ENCODE assay signal across 10 cellular contexts in genomic region chr4:7904108-7904516, GRCh38. TPM values are rescaled to one million over a fixed set of nuclear protein-coding genes. Genes with fewer than 3 reads are reported as not detected.
DNase-seq lines count a peak whose midpoint lies in the region; ATAC-seq and TF ChIP-seq lines count a peak whose summit lies in the region.
"Had no signal": no experiment of that assay in that cellular context is flagged by ENCODE, and none has a peak within 500 bp of the region (broad histone marks: within the 10 kb centered on the region; RNA-seq: fewer than 3 reads in every experiment).

No MANE protein-coding gene starts in this region.

- intact Hi-C loops in breast epithelium (cut with DNase I; ENCODE audit: low total_unique reads), result no loop called here
- intact Hi-C loops in transverse colon (cut with DNase I; ENCODE audit: low total_unique reads), result no loop called here

- DNase-seq in NCI-H748 (lab: John Stamatoyannopoulos, UW; ENCODE audit: unreplicated experiment) (peak; percentile 12), NCI-H748 treated with DMSO at 0.1 percent for 48 hours (lab: John Stamatoyannopoulos, UW) (no peak), breast epithelium (ENCODE audit: low spot score in 2 of 2) (no peak), iris pigment epithelial cell (ENCODE audit: low read depth) (peak; percentile 81), transverse colon (no peak)
- DNase-seq: activated CD4-positive, CD25-positive, alpha-beta regulatory T cell treated with anti-CD3 and anti-CD28 coated beads, Interleukin-2, amount 50 U/mL, for 72 hours; NCI-H146 had no signal

- ATAC-seq in GM21360 (IDR thresholded peaks at IDR 0.05; ENCODE audit: unreplicated experiment), result no peak
- no peak for ATAC-seq in HG03196 (IDR thresholded peaks at IDR 0.05; ENCODE audit: unreplicated experiment)
- no peak for ATAC-seq in GM21423 (IDR thresholded peaks at IDR 0.05; ENCODE audit: unreplicated experiment)

- 59 to 72% methylated on average over 7 to 10 of the region's 10 CpGs for whole genome bisulfite sequencing in transverse colon (ENCODE audit: low coverage in 1 of 2), 2 donors

- H3K4me3 ChIP-seq in breast epithelium, result no peak overlapping the region
- no peak overlapping the region for H3K4me3 ChIP-seq in transverse colon

- H3K4me1 ChIP-seq in breast epithelium (peaks cover 0 to 10% of the 10 kb centered on the region in 2 donors), transverse colon (peaks cover 0 to 73% (median 17%) of the 10 kb centered on the region in 4 donors)

- no peak for TF ChIP-seq EP300 in transverse colon (IDR thresholded peaks at IDR 0.05; ENCODE audit: low read depth)

- H3K9me3 ChIP-seq in breast epithelium, result no peaks in the 10 kb centered on the region
- no peaks in the 10 kb centered on the region for H3K9me3 ChIP-seq in transverse colon

- in situ Hi-C loops in transverse colon (cut with MboI; ENCODE audit: low pct_ligation_motif_present in 1 of 4, low pct_unique_long_range_greater_than_20kb in 1 of 4, low sequenced_read_pairs in 3 of 4), result no loop called here

- H3K27ac ChIP-seq in breast epithelium (peak overlapping the region; percentile 48 to 54), transverse colon (peak overlapping the region; percentile 63 to 77 (median 68))

- TF ChIP-seq POLR2A in breast epithelium (IDR thresholded peaks at IDR 0.05) (no peak), transverse colon (IDR thresholded peaks at IDR 0.05) (no peak)

- TF ChIP-seq CTCF in breast epithelium (IDR thresholded peaks at IDR 0.05), result no peak
- TF ChIP-seq CTCF in transverse colon (IDR thresholded peaks at IDR 0.05), result no peak

- no peaks in the 10 kb centered on the region for H3K36me3 ChIP-seq in breast epithelium
- H3K36me3 ChIP-seq in transverse colon, result no peaks in the 10 kb centered on the region

- H3K27me3 ChIP-seq in breast epithelium (no peaks in the 10 kb centered on the region), transverse colon (no peaks in the 10 kb centered on the region)

RNA-seq across cellular contexts. Expression of gene AFAP1, which starts 35.5 kb away (rescaled TPM):
- 10 to 100 TPM; 14.5 to 21.6 (median 16.6) TPM for total RNA-seq in breast epithelium
- total RNA-seq in transverse colon, result 10 to 100 TPM; 25.1 to 56.9 (median 26.4) TPM

Comparison
In these comparisons a context has a peak if more than half of its experiments do, and no peak if none do; other contexts are left out.
1. DNase-seq: peak in NCI-H748 (single experiment) and iris pigment epithelial cell (single experiment); none in NCI-H748 treated with DMSO at 0.1 percent for 48 hours (single experiment), breast epithelium (0 of 2) and transverse colon (single experiment).